Comparison of ENCODE assay signal across 9 cellular contexts in the genomic region with DNA sequence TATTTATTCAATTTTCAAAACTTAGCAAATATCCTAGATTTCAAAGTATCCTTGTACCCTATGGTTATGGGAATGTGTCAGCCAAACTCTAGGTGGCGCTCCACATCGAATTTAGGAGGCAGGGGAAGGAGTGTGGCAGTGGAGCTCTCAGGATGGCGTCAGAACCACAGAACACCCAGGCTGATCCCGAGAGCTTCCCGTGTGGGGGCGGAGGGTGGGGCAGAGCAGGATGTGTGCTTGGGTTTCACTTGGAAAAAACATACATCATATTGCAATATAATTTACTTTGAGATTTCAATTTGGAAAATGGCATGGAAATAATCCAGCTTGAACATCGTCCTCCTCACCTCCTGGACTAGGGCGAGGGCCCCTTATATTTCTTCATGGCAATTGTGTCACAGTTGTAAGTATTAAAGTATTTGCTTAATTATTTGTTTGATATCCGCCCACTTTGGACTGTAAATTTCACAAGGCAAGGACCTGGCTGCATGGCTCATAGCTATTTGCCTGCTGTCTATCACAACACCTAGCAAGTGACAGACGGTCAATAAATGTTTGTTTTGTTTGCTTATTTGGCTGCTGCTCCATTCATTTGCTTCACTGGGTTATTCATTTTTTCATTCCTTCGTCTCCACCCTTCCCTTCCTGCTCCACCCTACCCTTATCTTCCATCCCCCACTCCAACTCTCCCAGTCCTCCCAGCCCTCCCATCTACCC.
DNase-seq lines count a peak whose midpoint lies in the region; ATAC-seq and TF ChIP-seq lines count a peak whose summit lies in the region.
"Had no signal": no experiment of that assay in that cellular context is flagged by ENCODE, and none has a peak within 500 bp of the region (broad histone marks: within the 10 kb centered on the region; RNA-seq: fewer than 3 reads in every experiment).

No MANE protein-coding gene starts in this region.

- H3K27me3 Mint-ChIP-seq in brain: peaks cover 2% of the 10 kb centered on the region

- H3K9ac ChIP-seq in iPS-15b (ENCODE audit: low read depth, low read length) (no peak overlapping the region), skeletal muscle satellite cell (ENCODE audit: low read depth, low read length) (peak overlapping the region; percentile 96)
- H3K9ac ChIP-seq: BLaER1 had no signal

- H3K4me1 ChIP-seq in OCI-LY7 (ENCODE audit: insufficient read depth, low read length, poor library complexity, severe bottlenecking) (no peaks in the 10 kb centered on the region), iPS-15b (ENCODE audit: control insufficient read depth, insufficient read depth, low read length) (peaks cover 12% of the 10 kb centered on the region), skeletal muscle satellite cell (ENCODE audit: control insufficient read depth, insufficient read depth, low read length) (peaks cover 49% of the 10 kb centered on the region)
- H3K4me1 ChIP-seq: BLaER1 had no signal

- POLR2A ChIA-PET in OCI-LY7 (lab: Charles Lee): no interaction called here

- H3K27ac Mint-ChIP-seq in brain: peak overlapping the region in 1 of 5 experiments; percentile 76

- ATAC-seq in HG03103 (IDR thresholded peaks at IDR 0.05; ENCODE audit: low read depth, unreplicated experiment) (peak; percentile 73), HG02840 (IDR thresholded peaks at IDR 0.05; ENCODE audit: low FRiP score, unreplicated experiment) (no peak)

- H3K9me3 ChIP-seq in OCI-LY7 (ENCODE audit: low read length) (no peaks in the 10 kb centered on the region), iPS-15b (ENCODE audit: control insufficient read depth, insufficient read depth, low read length) (no peaks in the 10 kb centered on the region), skeletal muscle satellite cell (replicated peaks; ENCODE audit: low read length) (no peaks in the 10 kb centered on the region)

- CTCF ChIA-PET in OCI-LY7 (lab: Charles Lee; ENCODE audit: unreplicated experiment): no interaction called here

- BruUV-seq in OCI-LY7 (replicated peaks; lab: Mats Ljungman, UMichigan): no TSS peak

- H3K79me2 ChIP-seq in OCI-LY7 (ENCODE audit: insufficient read depth, low read depth, low read length): no peaks in the 10 kb centered on the region

- no peaks in the 10 kb centered on the region for H3K27me3 ChIP-seq in iPS-15b (ENCODE audit: control insufficient read depth, insufficient read depth, low read length)
- H3K27me3 ChIP-seq in skeletal muscle satellite cell (ENCODE audit: control insufficient read depth, insufficient read depth, low read length): no peaks in the 10 kb centered on the region
- H3K27me3 ChIP-seq: BLaER1 had no signal

- H3K9me2 ChIP-seq in OCI-LY7 (ENCODE audit: insufficient read depth, low read length): no peaks in the 10 kb centered on the region

- H3K4me3 Mint-ChIP-seq in brain: peak overlapping the region in 2 of 5 experiments; percentile 36 to 44

- peaks cover 14% of the 10 kb centered on the region for H3K4me1 Mint-ChIP-seq in brain

- no peak overlapping the region for H3K4me2 ChIP-seq in OCI-LY7 (ENCODE audit: low read length)
- peak overlapping the region; percentile 84 for H3K4me2 ChIP-seq in skeletal muscle satellite cell (ENCODE audit: low read length)
- H3K4me2 ChIP-seq: BLaER1 had no signal

- intact Hi-C loops in OCI-LY7 (cut with micrococcal nuclease; ENCODE audit: unreplicated experiment): no loop called here

- no peak overlapping the region for H2AFZ ChIP-seq in OCI-LY7 (ENCODE audit: low read length)

- H3K27ac ChIP-seq in OCI-LY7 (ENCODE audit: low read depth, low read length, poor library complexity, severe bottlenecking): no peak overlapping the region
- H3K27ac ChIP-seq: BLaER1 had no signal

- H4K20me1 ChIP-seq in OCI-LY7 (ENCODE audit: insufficient read depth, low read length): no peaks in the 10 kb centered on the region
- H4K20me1 ChIP-seq: BLaER1 had no signal

- H3K4me3 ChIP-seq in OCI-LY7 (ENCODE audit: low read depth, low read length, poor library complexity, severe bottlenecking): no peak overlapping the region
- peak overlapping the region; percentile 38 for H3K4me3 ChIP-seq in iPS-15b (ENCODE audit: low read depth, low read length)
- H3K4me3 ChIP-seq in skeletal muscle satellite cell (ENCODE audit: low read length): peak overlapping the region; percentile 72
- H3K4me3 ChIP-seq: BLaER1 had no signal

- H3K36me3 Mint-ChIP-seq in brain: no peaks in the 10 kb centered on the region

- H3K36me3 ChIP-seq in OCI-LY7 (ENCODE audit: insufficient read depth, low read length) (no peaks in the 10 kb centered on the region), iPS-15b (ENCODE audit: control insufficient read depth, insufficient read depth, low read length) (no peaks in the 10 kb centered on the region), skeletal muscle satellite cell (ENCODE audit: insufficient read depth, low read length) (peaks cover 13% of the 10 kb centered on the region)
- H3K36me3 ChIP-seq: BLaER1 had no signal

- H3K9me3 Mint-ChIP-seq in brain: peaks cover 0 to 3% (median 0%) of the 10 kb centered on the region in 5 experiments

- DNase-seq in DMS 273 (lab: John Stamatoyannopoulos, UW; ENCODE audit: unreplicated experiment) (peak; percentile 58), DMS 273 treated with DMSO at 0.1 percent for 48 hours (lab: John Stamatoyannopoulos, UW) (no peak), OCI-LY7 (ENCODE audit: low spot score) (peak; percentile 18)

- TF ChIP-seq CTCF in OCI-LY7 (conservative IDR thresholded peaks at IDR 0.05; ENCODE audit: low read length): peak; percentile 72
- peak; percentile 57 to 81 for TF ChIP-seq CTCF in brain (conservative IDR thresholded peaks at IDR 0.05)
